In genomic region chr4:169956441-169956840, GRCh38 we compare ENCODE assay signal across 19 cellular contexts.
A peak's percentile ranks its signal among the peaks of the same experiment; 100 is the strongest.
DNase-seq lines count a peak whose midpoint lies in the region; ATAC-seq, FAIRE-seq and TF ChIP-seq lines count a peak whose summit lies in the region.
"Had no signal": no experiment of that assay in that cellular context is flagged by ENCODE, and none has a peak within 500 bp of the region (broad histone marks: within the 10 kb centered on the region; RNA-seq: fewer than 3 reads in every experiment).

No MANE protein-coding gene starts in this region.

- peak overlapping the region; percentile 57; the same call in 1 of the 2 replicates for H2AFZ ChIP-seq in SK-N-SH (ENCODE audit: low read depth)

- 13% methylated on average over 1 of the region's 1 CpG for WGBS in SK-N-SH (ENCODE audit: low lambda C conversion rate)

- no peak for TF ChIP-seq RAD21 in SK-N-SH (IDR thresholded peaks at IDR 0.05; ENCODE audit: low read length)

- no peak overlapping the region for H3K4me2 ChIP-seq in SK-N-SH

- DNase-seq in SK-N-SH (no peak), astrocyte of the hippocampus (ENCODE audit: low read depth, low spot score) (peak; percentile 66), islet precursor cell (peak; percentile 55), frontal cortex (ENCODE audit: low spot score in 2 of 2) (no peak), NCI-H2029 (lab: John Stamatoyannopoulos, UW) (no peak)
- DNase-seq in effector CD8-positive, alpha-beta T cell (lab: John Stamatoyannopoulos, UW) = no peak
- no peak for DNase-seq in activated CD4-positive, alpha-beta T cell treated with anti-CD3 and anti-CD28 coated beads for 1 hour
- DNase-seq: 8988T, COR-L47, DMS153, H7, NCI-H1048, NCI-H146, NCI-H2107, NCI-H226, NCI-H526, PC-3 had no signal

- no peak for FAIRE-seq in frontal cortex (lab: Jason Lieb, UNC)

- peaks cover 0 to 7% of the 10 kb centered on the region in 2 experiments; a peak in 1 of 4 replicates for H3K4me1 ChIP-seq in SK-N-SH (ENCODE audit: control insufficient read depth in 1 of 2, insufficient read depth in 2 of 2, low read depth in 1 of 2, low read length in 1 of 2)

- POLR2A ChIA-PET in SK-N-SH (lab: Yijun Ruan, JAX) = no interaction called here

- no peaks in the 10 kb centered on the region for H3K9me3 ChIP-seq in SK-N-SH

- TF ChIP-seq EP300 in SK-N-SH (IDR thresholded peaks at IDR 0.05; ENCODE audit: borderline replicate concordance in 1 of 2, low read depth in 1 of 2, low read length in 1 of 2) = no peak

- H3K27me3 ChIP-seq in SK-N-SH (ENCODE audit: insufficient read depth) = no peaks in the 10 kb centered on the region

- CTCF ChIA-PET in SK-N-SH (lab: Yijun Ruan, JAX) = no interaction called here

- H3K9me2 ChIP-seq in SK-N-SH = no peaks in the 10 kb centered on the region

- peaks cover 5% of the 10 kb centered on the region for H3F3A ChIP-seq in SK-N-SH (replicated peaks; ENCODE audit: insufficient read depth)

- no peaks in the 10 kb centered on the region for H4K20me1 ChIP-seq in SK-N-SH (ENCODE audit: insufficient read depth)

- no peak overlapping the region for H3K27ac ChIP-seq in SK-N-SH (ENCODE audit: low read depth in 2 of 2, low read length in 1 of 2)
- H3K27ac ChIP-seq: C4-2B had no signal

- no peak overlapping the region for H3K9ac ChIP-seq in SK-N-SH

- TF ChIP-seq CTCF in SK-N-SH (IDR thresholded peaks at IDR 0.05) = no peak

- ATAC-seq in SK-N-SH treated with all-trans-retinoic acid at 6 μM for 48 hours = no peak
- ATAC-seq: PC-3 had no signal

- H3K36me3 ChIP-seq in SK-N-SH (replicated peaks in 1 of 2; ENCODE audit: control insufficient read depth in 1 of 2, insufficient read depth in 2 of 2, low read length in 1 of 2) = no peaks in the 10 kb centered on the region

- H3K79me2 ChIP-seq in SK-N-SH (ENCODE audit: insufficient read depth) = no peaks in the 10 kb centered on the region

- no peak overlapping the region for H3K4me3 ChIP-seq in SK-N-SH (ENCODE audit: low read depth in 2 of 2, low read length in 1 of 2)

TF ChIP-seq in SK-N-SH, 30 proteins besides CTCF, POLR2A, EP300 and RAD21:
- TF ChIP-seq, protein P1, sequence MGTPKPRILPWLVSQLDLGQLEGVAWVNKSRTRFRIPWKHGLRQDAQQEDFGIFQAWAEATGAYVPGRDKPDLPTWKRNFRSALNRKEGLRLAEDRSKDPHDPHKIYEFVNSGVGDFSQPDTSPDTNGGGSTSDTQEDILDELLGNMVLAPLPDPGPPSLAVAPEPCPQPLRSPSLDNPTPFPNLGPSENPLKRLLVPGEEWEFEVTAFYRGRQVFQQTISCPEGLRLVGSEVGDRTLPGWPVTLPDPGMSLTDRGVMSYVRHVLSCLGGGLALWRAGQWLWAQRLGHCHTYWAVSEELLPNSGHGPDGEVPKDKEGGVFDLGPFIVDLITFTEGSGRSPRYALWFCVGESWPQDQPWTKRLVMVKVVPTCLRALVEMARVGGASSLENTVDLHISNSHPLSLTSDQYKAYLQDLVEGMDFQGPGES (IDR thresholded peaks at IDR 0.05; ENCODE audit: low read depth, low read length) = no peak
- TF ChIP-seq, protein P2, sequence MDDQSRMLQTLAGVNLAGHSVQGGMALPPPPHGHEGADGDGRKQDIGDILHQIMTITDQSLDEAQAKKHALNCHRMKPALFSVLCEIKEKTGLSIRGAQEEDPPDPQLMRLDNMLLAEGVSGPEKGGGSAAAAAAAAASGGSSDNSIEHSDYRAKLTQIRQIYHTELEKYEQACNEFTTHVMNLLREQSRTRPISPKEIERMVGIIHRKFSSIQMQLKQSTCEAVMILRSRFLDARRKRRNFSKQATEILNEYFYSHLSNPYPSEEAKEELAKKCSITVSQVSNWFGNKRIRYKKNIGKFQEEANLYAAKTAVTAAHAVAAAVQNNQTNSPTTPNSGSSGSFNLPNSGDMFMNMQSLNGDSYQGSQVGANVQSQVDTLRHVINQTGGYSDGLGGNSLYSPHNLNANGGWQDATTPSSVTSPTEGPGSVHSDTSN (IDR thresholded peaks at IDR 0.05) = no peak

TF ChIP-seq in SK-N-SH treated with all-trans-retinoic acid at 6 μM for 48 hours, 23 proteins besides CTCF, POLR2A, EP300 and RAD21:
- TF ChIP-seq SNAI2 (CRISPR knock-in tag; IDR thresholded peaks at IDR 0.05) = no peak
- no peak for TF ChIP-seq PPARA (CRISPR knock-in tag; IDR thresholded peaks at IDR 0.05; ENCODE audit: borderline replicate concordance)

Comparison
In these comparisons a context has a peak if more than half of its experiments do, and no peak if none do; other contexts are left out.
1. DNase-seq: peak in astrocyte of the hippocampus (single experiment) and islet precursor cell (single experiment); none in SK-N-SH (single experiment), frontal cortex (0 of 2), NCI-H2029 (single experiment), effector CD8-positive, alpha-beta T cell (single experiment) and activated CD4-positive, alpha-beta T cell treated with anti-CD3 and anti-CD28 coated beads for 1 hour (single experiment).